In genomic region chr5:1187950-1188334, GRCh38 we compare ENCODE assay signal across 21 cellular contexts. TPM values are rescaled to one million over a fixed set of nuclear protein-coding genes. Genes with fewer than 3 reads are reported as not detected.
DNase-seq lines count a peak whose midpoint lies in the region; ATAC-seq, FAIRE-seq and TF ChIP-seq lines count a peak whose summit lies in the region.
"Had no signal": no experiment of that assay in that cellular context is flagged by ENCODE, and none has a peak within 500 bp of the region (broad histone marks: within the 10 kb centered on the region; RNA-seq: fewer than 3 reads in every experiment).

No MANE protein-coding gene starts in this region.

- H3K27ac Mint-ChIP-seq in activated CD8-positive, alpha-beta memory T cell treated with anti-CD3 and anti-CD28 coated beads, Interleukin-2, amount 10 ng/mL, durations not matched to agents 7 days and 5 days: no peak overlapping the region
- no peak overlapping the region for H3K27ac Mint-ChIP-seq in endothelial cell (ENCODE audit: unreplicated experiment)
- H3K27ac Mint-ChIP-seq: CD8-positive, alpha-beta T cell; HFFc6; IgD-negative memory B cell had no signal

- H3K27ac ChIP-seq in 22Rv1: 0 out of 2 replicates have a peak overlapping the region, but pooled peaks have one; percentile 8
- peak overlapping the region; percentile 2 to 71 (median 36) for H3K27ac ChIP-seq in pancreas
- H3K27ac ChIP-seq in ascending aorta: no peak overlapping the region
- H3K27ac ChIP-seq: BLaER1 had no signal

- TF ChIP-seq CTCF in 22Rv1 (IDR thresholded peaks at IDR 0.05): no peak
- TF ChIP-seq CTCF in endothelial cell (IDR thresholded peaks at IDR 0.05; ENCODE audit: unreplicated experiment): no peak
- no peak for TF ChIP-seq CTCF in pancreas (IDR thresholded peaks at IDR 0.05)
- no peak for TF ChIP-seq CTCF in ascending aorta (IDR thresholded peaks at IDR 0.05)

- no peaks in the 10 kb centered on the region for H3K4me1 Mint-ChIP-seq in activated CD8-positive, alpha-beta memory T cell treated with anti-CD3 and anti-CD28 coated beads, Interleukin-2, amount 10 ng/mL, durations not matched to agents 7 days and 5 days
- no peaks in the 10 kb centered on the region for H3K4me1 Mint-ChIP-seq in endothelial cell (ENCODE audit: unreplicated experiment)

- H3K4me1 ChIP-seq in pancreas: peaks cover 45 to 46% (median 45%) of the 10 kb centered on the region in 3 donors
- no peaks in the 10 kb centered on the region for H3K4me1 ChIP-seq in ascending aorta

- H3K36me3 ChIP-seq in pancreas (no peaks in the 10 kb centered on the region), ascending aorta (no peaks in the 10 kb centered on the region)
- H3K36me3 ChIP-seq: BLaER1 had no signal

- no peak for ATAC-seq in activated CD8-positive, alpha-beta memory T cell treated with anti-CD3 and anti-CD28 coated beads, Interleukin-2, amount 10 ng/mL, durations not matched to agents 7 days and 5 days
- ATAC-seq in pancreas: no peak
- no peak for ATAC-seq in GM18520 (IDR thresholded peaks at IDR 0.05; ENCODE audit: unreplicated experiment)
- ATAC-seq: CD8-positive, alpha-beta T cell; HCT116 had no signal

- H3K27me3 ChIP-seq in pancreas: no peaks in the 10 kb centered on the region
- H3K27me3 ChIP-seq in ascending aorta: no peaks in the 10 kb centered on the region

- FAIRE-seq in pancreas (lab: Jason Lieb, UNC): no peak
- FAIRE-seq: HTR-8/SVneo had no signal

- H3K4me3 Mint-ChIP-seq in activated CD8-positive, alpha-beta memory T cell treated with anti-CD3 and anti-CD28 coated beads, Interleukin-2, amount 10 ng/mL, durations not matched to agents 7 days and 5 days: no peak overlapping the region
- H3K4me3 Mint-ChIP-seq in endothelial cell (ENCODE audit: unreplicated experiment): peak overlapping the region; percentile 28
- H3K4me3 Mint-ChIP-seq: CD8-positive, alpha-beta T cell; HFFc6; IgD-negative memory B cell had no signal

- peak; percentile 1 for DNase-seq in activated CD8-positive, alpha-beta memory T cell treated with anti-CD3 and anti-CD28 coated beads, Interleukin-2, amount 10 ng/mL, durations not matched to agents 7 days and 5 days
- no peak for DNase-seq in activated CD8-positive, alpha-beta memory T cell treated with anti-CD3 and anti-CD28 coated beads, Interleukin-2, amount 50 U/mL, for 48 hours
- DNase-seq in endothelial cell (ENCODE audit: low spot score) (no peak), pancreas (no peak), ascending aorta (ENCODE audit: low spot score in 2 of 2) (no peak)
- DNase-seq: 8988T; Calu3; CD8-positive, alpha-beta T cell; DMS79 treated with DMSO at 0.1 percent for 48 hours; GF-D8; GOT3; HFFc6 had no signal

- no peaks in the 10 kb centered on the region for H3K36me3 Mint-ChIP-seq in activated CD8-positive, alpha-beta memory T cell treated with anti-CD3 and anti-CD28 coated beads, Interleukin-2, amount 10 ng/mL, durations not matched to agents 7 days and 5 days
- no peaks in the 10 kb centered on the region for H3K36me3 Mint-ChIP-seq in endothelial cell (ENCODE audit: low read depth, unreplicated experiment)
- H3K36me3 Mint-ChIP-seq: CD8-positive, alpha-beta T cell; IgD-negative memory B cell had no signal

- intact Hi-C loops in pancreas (cut with DNase I) (no loop called here), ascending aorta (cut with DNase I) (no loop called here)

- no peak overlapping the region for H3K4me3 ChIP-seq in pancreas
- no peak overlapping the region for H3K4me3 ChIP-seq in ascending aorta
- H3K4me3 ChIP-seq: BLaER1 had no signal

- H3K9me3 ChIP-seq in pancreas: no peaks in the 10 kb centered on the region
- no peaks in the 10 kb centered on the region for H3K9me3 ChIP-seq in ascending aorta
- H3K9me3 ChIP-seq: BLaER1 had no signal

- no peaks in the 10 kb centered on the region for H3K9me3 Mint-ChIP-seq in activated CD8-positive, alpha-beta memory T cell treated with anti-CD3 and anti-CD28 coated beads, Interleukin-2, amount 10 ng/mL, durations not matched to agents 7 days and 5 days (ENCODE audit: low read depth)
- no peaks in the 10 kb centered on the region for H3K9me3 Mint-ChIP-seq in endothelial cell (ENCODE audit: unreplicated experiment)
- H3K9me3 Mint-ChIP-seq: CD8-positive, alpha-beta T cell; HFFc6; IgD-negative memory B cell had no signal

- H3K27me3 Mint-ChIP-seq in activated CD8-positive, alpha-beta memory T cell treated with anti-CD3 and anti-CD28 coated beads, Interleukin-2, amount 10 ng/mL, durations not matched to agents 7 days and 5 days: peaks cover 23% of the 10 kb centered on the region
- H3K27me3 Mint-ChIP-seq in endothelial cell (ENCODE audit: unreplicated experiment): peaks cover 5% of the 10 kb centered on the region

- 83 to 89% methylated on average over 8 of the region's 8 CpGs for WGBS in pancreas, 2 donors

- CTCF ChIA-PET in activated CD8-positive, alpha-beta memory T cell treated with anti-CD3 and anti-CD28 coated beads, Interleukin-2, amount 10 ng/mL, durations not matched to agents 7 days and 5 days (lab: Charles Lee): no interaction called here

RNA-seq across cellular contexts. Expression of gene SLC6A19, which starts 13.5 kb away (rescaled TPM):
- total RNA-seq in activated CD8-positive, alpha-beta memory T cell treated with anti-CD3 and anti-CD28 coated beads, Interleukin-2, amount 10 ng/mL, durations not matched to agents 7 days and 5 days: not detected
- total RNA-seq in endothelial cell (ENCODE audit: unreplicated experiment) (not detected), pancreas (under 1 TPM; 0.08 to 0.37 (median 0.23) TPM), ascending aorta (not detected)
- polyA plus RNA-seq in pancreas: 1 to 10 TPM; 1.1 to 3.9 TPM
- total RNA-seq: A673; Calu3; CD8-positive, alpha-beta T cell; HFFc6 had no signal
- polyA plus RNA-seq: AG04450, IgD-negative memory B cell had no signal

RNA-seq across cellular contexts. Expression of gene SLC6A18, which starts 37.2 kb away (rescaled TPM):
- total RNA-seq in activated CD8-positive, alpha-beta memory T cell treated with anti-CD3 and anti-CD28 coated beads, Interleukin-2, amount 10 ng/mL, durations not matched to agents 7 days and 5 days: not detected
- total RNA-seq in endothelial cell (ENCODE audit: unreplicated experiment) (not detected), pancreas (not detected), ascending aorta (not detected)
- polyA plus RNA-seq in pancreas: under 1 TPM in 1 of 2 donors, not detected in 1; 0.14 TPM
- total RNA-seq: A673; Calu3; CD8-positive, alpha-beta T cell; H7; HFFc6 had no signal
- polyA plus RNA-seq: AG04450, IgD-negative memory B cell had no signal

Comparison
In these comparisons a context has a peak if more than half of its experiments do, and no peak if none do; other contexts are left out.
1. H3K27ac ChIP-seq: peak in 22Rv1 (single experiment) and pancreas (4 of 4); none in ascending aorta (0 of 2).